ENCODE assay signal across 2 cellular contexts in genomic region chr13:24985102-24985501, GRCh38.
TF ChIP-seq lines count a peak whose summit lies in the region.

No MANE protein-coding gene starts in this region.

TF ChIP-seq in SK-N-SH, 30 proteins besides CTCF, POLR2A, EP300 and RAD21 (continued from another document):
- no peak for TF ChIP-seq ZBTB33 (IDR thresholded peaks at IDR 0.05; ENCODE audit: borderline replicate concordance, low read depth)

TF ChIP-seq in SK-N-SH treated with all-trans-retinoic acid at 6 μM for 48 hours, 23 proteins besides CTCF, POLR2A, EP300 and RAD21 (continued from another document):
- TF ChIP-seq TSHZ2 (CRISPR knock-in tag; IDR thresholded peaks at IDR 0.05) (no peak), CSDC2 (CRISPR knock-in tag; IDR thresholded peaks at IDR 0.05) (no peak), TCF4 (CRISPR knock-in tag; IDR thresholded peaks at IDR 0.05; ENCODE audit: borderline replicate concordance) (no peak), ZNF565 (CRISPR knock-in tag; conservative IDR thresholded peaks at IDR 0.05; ENCODE audit: low read depth) (no peak), GLIS3 (CRISPR knock-in tag; IDR thresholded peaks at IDR 0.05) (no peak)
